Comparison of ENCODE assay signal across 2 cellular contexts in genomic region chr11:78371221-78371899, GRCh38.
TF ChIP-seq lines count a peak whose summit lies in the region.

No MANE protein-coding gene starts in this region.

TF ChIP-seq in HepG2, 621 proteins besides CTCF, POLR2A, EP300 and RAD21:
- TF ChIP-seq ZNF614 (CRISPR knock-in tag; IDR thresholded peaks at IDR 0.05; ENCODE audit: borderline replicate concordance) (no peak), ZNF317 (CRISPR knock-in tag; IDR thresholded peaks at IDR 0.05) (no peak), ZNF512 (CRISPR knock-in tag; IDR thresholded peaks at IDR 0.05) (no peak), ZNF33B (CRISPR knock-in tag; IDR thresholded peaks at IDR 0.05) (no peak), NKX3-1 (CRISPR knock-in tag; IDR thresholded peaks at IDR 0.05) (no peak), FOXK2 (IDR thresholded peaks at IDR 0.05) (no peak), NCOA1 (CRISPR knock-in tag; IDR thresholded peaks at IDR 0.05) (no peak), GTF3A (CRISPR knock-in tag; conservative IDR thresholded peaks at IDR 0.05) (no peak), HES4 (CRISPR knock-in tag; IDR thresholded peaks at IDR 0.05; ENCODE audit: borderline replicate concordance) (no peak), PRPF4 (IDR thresholded peaks at IDR 0.05; ENCODE audit: low read depth, low read length, poor library complexity, severe bottlenecking) (no peak), KAT8 (CRISPR knock-in tag; IDR thresholded peaks at IDR 0.05) (no peak), ZNF589 (CRISPR knock-in tag; conservative IDR thresholded peaks at IDR 0.05) (no peak), PTBP1 (IDR thresholded peaks at IDR 0.05; ENCODE audit: low read depth, low read length, poor library complexity, severe bottlenecking) (no peak), ZNF501 (CRISPR knock-in tag; IDR thresholded peaks at IDR 0.05) (no peak)
TF ChIP-seq in HepG2: peak in this region for 0.

TF ChIP-seq in K562, 482 proteins besides CTCF, POLR2A, EP300 and RAD21:
- TF ChIP-seq CREB3 (tag; conservative IDR thresholded peaks at IDR 0.05; ENCODE audit: low read depth): no peak
- no peak for TF ChIP-seq GTF3C2 (IDR thresholded peaks at IDR 0.05; ENCODE audit: borderline replicate concordance, extremely low read depth, insufficient read length)
- TF ChIP-seq FOXO4 (CRISPR knock-in tag; IDR thresholded peaks at IDR 0.05): no peak
- TF ChIP-seq HES1 (IDR thresholded peaks at IDR 0.05; ENCODE audit: low read depth): no peak
- no peak for TF ChIP-seq MTA3 (IDR thresholded peaks at IDR 0.05; ENCODE audit: borderline replicate concordance)
- TF ChIP-seq REST (CRISPR knock-in tag; IDR thresholded peaks at IDR 0.05; ENCODE audit: low read depth): no peak
- no peak for TF ChIP-seq ZNF140 (CRISPR knock-in tag; IDR thresholded peaks at IDR 0.05)
- TF ChIP-seq SREBF2 (CRISPR knock-in tag; IDR thresholded peaks at IDR 0.05): no peak
- no peak for TF ChIP-seq CBX1 (IDR thresholded peaks at IDR 0.05; ENCODE audit: low read depth)
- TF ChIP-seq RHOXF2B (CRISPR knock-in tag; conservative IDR thresholded peaks at IDR 0.05): no peak
- no peak for TF ChIP-seq ZNF282 (CRISPR knock-in tag; IDR thresholded peaks at IDR 0.05)
- TF ChIP-seq ARID3B (CRISPR knock-in tag; IDR thresholded peaks at IDR 0.05; ENCODE audit: borderline replicate concordance): no peak
